In genomic region chr1:42993631-42994121, GRCh38 we compare ENCODE assay signal across 14 cellular contexts. TPM values are rescaled to one million over a fixed set of nuclear protein-coding genes. Genes with fewer than 3 reads are reported as not detected.
DNase-seq lines count a peak whose midpoint lies in the region; ATAC-seq and TF ChIP-seq lines count a peak whose summit lies in the region.
"Had no signal": no experiment of that assay in that cellular context is flagged by ENCODE, and none has a peak within 500 bp of the region (broad histone marks: within the 10 kb centered on the region; RNA-seq: fewer than 3 reads in every experiment).

No MANE protein-coding gene starts in this region.

- no peaks in the 10 kb centered on the region for H3K9me3 ChIP-seq in esophagus muscularis mucosa
- no peaks in the 10 kb centered on the region for H3K9me3 ChIP-seq in uterus
- H3K9me3 ChIP-seq: SJCRH30 had no signal

- 52% methylated on average over 3 of the region's 6 CpGs for WGBS in esophagus muscularis mucosa

- peak; percentile 99 to 100 for ATAC-seq in naive B cell (ENCODE audit: low read depth in 2 of 2)
- ATAC-seq: stimulated activated naive CD8-positive, alpha-beta T cell treated with anti-CD3 and anti-CD28 coated beads, Interleukin-15, Interleukin-2, amounts not matched to agents 100 U/mL and 50 U/mL, for 24 hours had no signal

- peak overlapping the region; percentile 20 to 96 (median 79) for H3K27ac Mint-ChIP-seq in naive B cell

- no peak overlapping the region for H3K4me3 ChIP-seq in esophagus muscularis mucosa
- H3K4me3 ChIP-seq in uterus: no peak overlapping the region
- H3K4me3 ChIP-seq: SJCRH30 had no signal

- no peak overlapping the region for H3K27ac ChIP-seq in esophagus muscularis mucosa (replicated peaks in 1 of 4)
- no peak overlapping the region for H3K27ac ChIP-seq in uterus
- H3K27ac ChIP-seq: SJCRH30, VCaP had no signal

- H3K4me1 ChIP-seq in esophagus muscularis mucosa (no peaks in the 10 kb centered on the region), uterus (no peaks in the 10 kb centered on the region)
- H3K4me1 ChIP-seq: SJCRH30 had no signal

- peaks cover 12 to 26% (median 16%) of the 10 kb centered on the region in 3 donors for H3K4me1 Mint-ChIP-seq in naive B cell

- peak overlapping the region in 6 of 8 donors; percentile 2 to 38 (median 28) for H3K4me3 Mint-ChIP-seq in naive B cell

- intact Hi-C loops in esophagus muscularis mucosa (cut with DNase I) (no loop called here), uterus (cut with DNase I; ENCODE audit: low total_unique reads) (no loop called here)

- peaks cover 2 to 11% (median 5%) of the 10 kb centered on the region in 7 donors for H3K9me3 Mint-ChIP-seq in naive B cell

- H3K36me3 Mint-ChIP-seq in naive B cell: peaks cover 10 to 14% of the 10 kb centered on the region in 2 donors

- no peak for TF ChIP-seq POLR2A in esophagus muscularis mucosa (IDR thresholded peaks at IDR 0.05; ENCODE audit: low read depth)
- no peak for TF ChIP-seq POLR2A in uterus (IDR thresholded peaks at IDR 0.05)

- no peak for TF ChIP-seq EP300 in esophagus muscularis mucosa (IDR thresholded peaks at IDR 0.05)

- H3K36me3 ChIP-seq in esophagus muscularis mucosa (no peaks in the 10 kb centered on the region), uterus (no peaks in the 10 kb centered on the region)
- H3K36me3 ChIP-seq: SJCRH30 had no signal

- no peaks in the 10 kb centered on the region for H3K27me3 Mint-ChIP-seq in naive B cell

- H3K27me3 ChIP-seq in esophagus muscularis mucosa (no peaks in the 10 kb centered on the region), uterus (no peaks in the 10 kb centered on the region)
- H3K27me3 ChIP-seq: SJCRH30 had no signal

- TF ChIP-seq CTCF in esophagus muscularis mucosa (IDR thresholded peaks at IDR 0.05) (no peak), uterus (IDR thresholded peaks at IDR 0.05) (no peak)

- DNase-seq in CD1c-positive myeloid dendritic cell (ENCODE audit: extremely low spot score) (peak; percentile 52), NCI-H2196 treated with DMSO at 0.1 percent for 48 hours (lab: John Stamatoyannopoulos, UW; ENCODE audit: unreplicated experiment) (peak; percentile 81), cerebellum (ENCODE audit: low spot score) (peak; percentile 25), naive B cell (peak; percentile 68), NCI-H1105 (lab: John Stamatoyannopoulos, UW) (no peak), esophagus muscularis mucosa (ENCODE audit: extremely low spot score) (no peak), midbrain (lab: John Stamatoyannopoulos, UW) (no peak), uterus (no peak)
- DNase-seq: NCI-H1694; NCI-H748 treated with DMSO at 0.1 percent for 48 hours; SJCRH30; stimulated activated CD4-positive, alpha-beta T cell treated with anti-CD3 and anti-CD28 coated beads, Interleukin-4, amount 100 ng/mL, for 24 hours; stimulated activated naive CD8-positive, alpha-beta T cell treated with anti-CD3 and anti-CD28 coated beads, Interleukin-15, Interleukin-2, amounts not matched to agents 100 U/mL and 50 U/mL, for 24 hours had no signal

RNA-seq across cellular contexts. Expression of gene SLC2A1, which starts 35.0 kb away (rescaled TPM):
- total RNA-seq in cerebellum: 50.2 TPM
- 100 to 1,000 TPM in 1 of 6 donors, 10 to 100 TPM in 5; 58.4 to 125 (median 89.7) TPM for polyA plus RNA-seq in naive B cell (ENCODE audit: low read depth in 6 of 6)
- 10 to 100 TPM; 17.4 to 63.6 (median 31.8) TPM for total RNA-seq in esophagus muscularis mucosa
- total RNA-seq in uterus: 10 to 100 TPM in 3 of 4 donors, 1 to 10 TPM in 1; 4.6 to 76.2 (median 28.2) TPM

Comparison
In these comparisons a context has a peak if more than half of its experiments do, and no peak if none do; other contexts are left out.
1. DNase-seq: peak in CD1c-positive myeloid dendritic cell (single experiment), NCI-H2196 treated with DMSO at 0.1 percent for 48 hours (single experiment), cerebellum (single experiment) and naive B cell (single experiment); none in NCI-H1105 (single experiment), esophagus muscularis mucosa (single experiment), midbrain (single experiment) and uterus (0 of 2).